In the genomic region with DNA sequence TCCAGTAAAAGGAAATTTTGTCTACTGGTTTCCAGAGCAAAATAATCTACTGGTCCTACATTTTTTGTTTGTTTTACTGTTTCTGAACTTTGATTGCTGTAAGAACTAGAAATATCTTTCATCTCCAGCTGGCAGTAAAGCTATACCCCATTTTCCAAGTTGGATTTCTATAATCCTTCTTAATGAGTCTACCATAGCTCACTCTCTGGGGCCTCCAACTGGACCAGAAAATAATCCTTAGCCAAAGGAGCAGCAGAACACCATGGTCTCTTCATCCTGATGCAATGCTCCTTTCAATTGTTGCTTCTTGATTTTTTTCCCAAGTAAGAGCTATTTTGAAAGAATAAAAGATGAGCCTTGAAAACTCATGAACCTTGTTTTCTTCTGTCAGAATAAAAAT, we compare ENCODE assay signal across 33 cellular contexts.
"Had no signal": no experiment of that assay in that cellular context is flagged by ENCODE, and none has a peak within 500 bp of the region (broad histone marks: within the 10 kb centered on the region; RNA-seq: fewer than 3 reads in every experiment).

No MANE protein-coding gene starts in this region.

- H3K27me3 ChIP-seq: colonic mucosa, SJCRH30 had no signal

- H3K27ac Mint-ChIP-seq: activated B cell treated with CpG ODN at 0.5 μM for 24 hours; activated CD4-positive, alpha-beta memory T cell treated with anti-CD3 and anti-CD28 coated beads, Interleukin-2, amount 10 ng/mL, durations not matched to agents 7 days and 5 days; activated CD8-positive, alpha-beta memory T cell treated with anti-CD3 and anti-CD28 coated beads, Interleukin-2, amount 10 ng/mL, durations not matched to agents 7 days and 5 days; activated naive CD8-positive, alpha-beta T cell treated with anti-CD3 and anti-CD28 coated beads for 36 hours; brain had no signal

- H3K4me3 ChIP-seq: colonic mucosa, SJCRH30 had no signal

- H3K4me1 Mint-ChIP-seq: activated B cell treated with CpG ODN at 0.5 μM for 24 hours; activated CD4-positive, alpha-beta memory T cell treated with anti-CD3 and anti-CD28 coated beads, Interleukin-2, amount 10 ng/mL, durations not matched to agents 7 days and 5 days; activated CD8-positive, alpha-beta memory T cell treated with anti-CD3 and anti-CD28 coated beads, Interleukin-2, amount 10 ng/mL, durations not matched to agents 7 days and 5 days; activated naive CD8-positive, alpha-beta T cell treated with anti-CD3 and anti-CD28 coated beads for 36 hours had no signal

- H3K36me3 ChIP-seq: colonic mucosa, SJCRH30 had no signal

- H3K4me1 ChIP-seq: colonic mucosa, SJCRH30 had no signal

- FAIRE-seq: bronchial epithelial cell had no signal

- ATAC-seq: activated CD8-positive, alpha-beta memory T cell treated with anti-CD3 and anti-CD28 coated beads, Interleukin-2, amount 10 ng/mL, durations not matched to agents 7 days and 5 days had no signal

- H3K36me3 Mint-ChIP-seq: activated CD8-positive, alpha-beta memory T cell treated with anti-CD3 and anti-CD28 coated beads, Interleukin-2, amount 10 ng/mL, durations not matched to agents 7 days and 5 days; activated naive CD8-positive, alpha-beta T cell treated with anti-CD3 and anti-CD28 coated beads for 36 hours; brain had no signal

- H3K9me3 ChIP-seq: colonic mucosa, SJCRH30 had no signal

- H3K27ac ChIP-seq: colonic mucosa, SJCRH30, VCaP had no signal

- H3K4me3 Mint-ChIP-seq: activated B cell treated with CpG ODN at 0.5 μM for 24 hours; activated CD4-positive, alpha-beta memory T cell treated with anti-CD3 and anti-CD28 coated beads, Interleukin-2, amount 10 ng/mL, durations not matched to agents 7 days and 5 days; activated CD8-positive, alpha-beta memory T cell treated with anti-CD3 and anti-CD28 coated beads, Interleukin-2, amount 10 ng/mL, durations not matched to agents 7 days and 5 days; activated naive CD8-positive, alpha-beta T cell treated with anti-CD3 and anti-CD28 coated beads for 36 hours; brain had no signal

- H3K9me3 Mint-ChIP-seq: activated CD4-positive, alpha-beta memory T cell treated with anti-CD3 and anti-CD28 coated beads, Interleukin-2, amount 10 ng/mL, durations not matched to agents 7 days and 5 days; brain had no signal

- DNase-seq: activated B cell treated with CpG ODN at 0.5 μM for 24 hours; activated CD4-positive, alpha-beta memory T cell treated with anti-CD3 and anti-CD28 coated beads, Interleukin-2, amount 10 ng/mL, durations not matched to agents 7 days and 5 days; activated CD4-positive, alpha-beta T cell treated with anti-CD3 and anti-CD28 coated beads for 48 hours; activated CD4-positive, CD25-positive, alpha-beta regulatory T cell treated with anti-CD3 and anti-CD28 coated beads, Interleukin-2, amount 50 U/mL, for 72 hours; activated CD8-positive, alpha-beta memory T cell treated with anti-CD3 and anti-CD28 coated beads for 24 hours; activated CD8-positive, alpha-beta memory T cell treated with anti-CD3 and anti-CD28 coated beads, Interleukin-2, amount 10 ng/mL, durations not matched to agents 7 days and 5 days; activated CD8-positive, alpha-beta memory T cell treated with anti-CD3 and anti-CD28 coated beads, Interleukin-2, amount 50 U/mL, for 48 hours; activated effector memory CD4-positive, alpha-beta T cell treated with anti-CD3 and anti-CD28 coated beads, Interleukin-2, amount 50 U/mL, for 16 hours; activated naive CD4-positive, alpha-beta T cell; activated naive CD4-positive, alpha-beta T cell treated with anti-CD3 and anti-CD28 coated beads, Interleukin-2, amount 50 U/mL, for 16 hours; activated naive CD8-positive, alpha-beta T cell treated with anti-CD3 and anti-CD28 coated beads for 36 hours; activated T-cell treated with anti-CD3 and anti-CD28 coated beads, Interleukin-2, amount 50 U/mL, for 48 hours; caudate nucleus; colonic mucosa; Karpas-422; KBM-7; NCI-H1048; NCI-H1105 treated with DMSO at 0.1 percent for 48 hours; NCI-H1436; NCI-H1694 treated with DMSO at 0.1 percent for 48 hours; NCI-H2029; NCI-H345; NCI-H526 treated with DMSO at 0.1 percent for 48 hours; NK-92 treated with Interleukin-12 subunit alpha and Interleukin-12 subunit beta, amount 100 ng/mL, for 24 hours; SHP77; SJCRH30; SW 1271; T-helper 1 cell; T-helper 2 cell; T-helper 9 cell had no signal

- H3K27me3 Mint-ChIP-seq: activated B cell treated with CpG ODN at 0.5 μM for 24 hours; activated CD4-positive, alpha-beta memory T cell treated with anti-CD3 and anti-CD28 coated beads, Interleukin-2, amount 10 ng/mL, durations not matched to agents 7 days and 5 days; activated CD8-positive, alpha-beta memory T cell treated with anti-CD3 and anti-CD28 coated beads, Interleukin-2, amount 10 ng/mL, durations not matched to agents 7 days and 5 days; activated naive CD8-positive, alpha-beta T cell treated with anti-CD3 and anti-CD28 coated beads for 36 hours had no signal
